In genomic region chr3:158685151-158685550, GRCh38 we compare ENCODE assay signal across 24 cellular contexts. TPM values are rescaled to one million over a fixed set of nuclear protein-coding genes. Genes with fewer than 3 reads are reported as not detected.
"Had no signal": no experiment of that assay in that cellular context is flagged by ENCODE, and none has a peak within 500 bp of the region (broad histone marks: within the 10 kb centered on the region; RNA-seq: fewer than 3 reads in every experiment).

No MANE protein-coding gene starts in this region.

- ATAC-seq: activated naive CD8-positive, alpha-beta T cell treated with anti-CD3 and anti-CD28 coated beads, Interleukin-2, amount 50 U/mL, for 24 hours; lower lobe of right lung; natural killer cell treated with Interleukin-12 subunit alpha and Interleukin-12 subunit beta and Interleukin-15 and Interleukin-18, amount 100 ng/mL, for 72 hours; sciatic nerve; stimulated activated effector memory CD8-positive, alpha-beta T cell treated with anti-CD3 and anti-CD28 coated beads, Interleukin-12 subunit alpha, Interleukin-12 subunit beta, amount 100 ng/mL, for 72 hours; upper lobe of right lung had no signal

- H3K27me3 ChIP-seq: neutrophil, stomach, upper lobe of right lung had no signal

- H3K4me1 ChIP-seq: lower lobe of right lung, parathyroid adenoma, stomach, upper lobe of right lung had no signal

- H3K9me3 ChIP-seq: lower lobe of right lung, neutrophil, stomach, thoracic aorta, upper lobe of right lung had no signal

- H3K27ac ChIP-seq: lower lobe of right lung, neutrophil, parathyroid adenoma, stomach, thoracic aorta, upper lobe of right lung, VCaP had no signal

- H3K4me3 ChIP-seq: lower lobe of right lung, stomach, thoracic aorta, upper lobe of right lung had no signal

- H3K9ac ChIP-seq: parathyroid adenoma had no signal

- H2AFZ ChIP-seq: parathyroid adenoma had no signal

- DNase-seq: activated CD4-positive, alpha-beta T cell treated with anti-CD3 and anti-CD28 coated beads for 1 hour; activated CD8-positive, alpha-beta memory T cell treated with anti-CD3 and anti-CD28 coated beads for 24 hours; activated CD8-positive, alpha-beta memory T cell treated with anti-CD3 and anti-CD28 coated beads, Interleukin-2, amount 50 U/mL, for 48 hours; activated effector memory CD4-positive, alpha-beta T cell treated with Interleukin-2 at 50 U/mL for 16 hours; activated naive CD4-positive, alpha-beta T cell treated with anti-CD3 and anti-CD28 coated beads, Interleukin-2, amount 10 ng/mL, durations not matched to agents 7 days and 5 days; activated naive CD8-positive, alpha-beta T cell treated with anti-CD3 and anti-CD28 coated beads, Interleukin-2, amount 50 U/mL, for 24 hours; activated T-cell treated with anti-CD3 and anti-CD28 coated beads, Interleukin-2, amount 50 U/mL, for 48 hours; aorta; effector memory CD4-positive, alpha-beta T cell; foreskin melanocyte; glutamatergic neuron; hippocampal formation; islet precursor cell; lower lobe of right lung; stimulated activated CD4-positive, alpha-beta T cell treated with anti-CD3 and anti-CD28 coated beads, Interleukin-4, amount 100 ng/mL, for 24 hours; stomach; upper lobe of right lung had no signal

RNA-seq across cellular contexts. Expression of gene RARRES1, which starts 47.1 kb away (rescaled TPM):
- total RNA-seq: natural killer cell treated with Interleukin-12 subunit alpha and Interleukin-12 subunit beta and Interleukin-15 and Interleukin-18, amount 100 ng/mL, for 72 hours had no signal
